8 cellular contexts compared by ENCODE assay signal in the genomic region with DNA sequence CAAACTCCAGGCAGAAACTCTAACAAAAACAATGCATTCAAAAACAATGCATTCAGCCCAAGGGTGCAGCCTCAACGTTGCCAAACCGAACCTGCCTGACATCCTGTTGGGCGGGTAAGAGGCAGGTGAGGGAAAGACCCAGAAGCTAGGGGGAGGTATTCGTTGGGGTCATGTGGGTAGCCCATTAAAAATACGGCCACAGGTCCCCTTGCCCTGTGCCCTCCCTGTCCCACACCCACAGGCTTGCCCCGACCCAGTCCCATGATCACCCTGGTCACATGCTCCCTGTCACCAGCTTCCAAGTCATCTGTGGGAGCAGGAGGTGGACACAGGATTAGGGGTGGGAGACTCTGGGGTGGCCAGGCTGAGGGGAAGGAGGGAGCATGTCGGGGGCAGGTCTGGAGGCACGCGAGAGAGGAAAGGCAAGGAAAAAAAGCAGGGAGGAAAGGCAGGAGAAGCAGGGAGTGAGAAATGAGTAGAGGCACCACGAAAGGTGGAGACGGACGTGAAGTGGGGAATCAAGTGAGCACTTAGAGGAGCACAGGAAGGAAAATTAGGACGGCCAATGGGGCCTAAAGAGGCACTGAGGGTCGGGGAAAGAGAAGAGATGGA. TPM values are rescaled to one million over a fixed set of nuclear protein-coding genes. Genes with fewer than 3 reads are reported as not detected.
DNase-seq lines count a peak whose midpoint lies in the region; ATAC-seq and TF ChIP-seq lines count a peak whose summit lies in the region.

No MANE protein-coding gene starts in this region.

- H3K4me3 Mint-ChIP-seq in Caco-2 (ENCODE audit: unreplicated experiment) (peak overlapping the region; percentile 97), neural crest cell (peak overlapping the region; percentile 95)
- peak overlapping the region; percentile 89 for H3K4me3 Mint-ChIP-seq in activated CD4-positive, alpha-beta T cell treated with anti-CD3 and anti-CD28 coated beads, Interleukin-2, amount 10 ng/mL, durations not matched to agents 7 days and 5 days

- CTCF ChIA-PET in Caco-2 (lab: Charles Lee): interaction anchor here (0.7 kb wide), 1 partner anchor 80 kb away, joined by 3 read pairs; no protein-coding TSS in a partner anchor
- CTCF ChIA-PET in activated CD4-positive, alpha-beta T cell treated with anti-CD3 and anti-CD28 coated beads, Interleukin-2, amount 10 ng/mL, durations not matched to agents 7 days and 5 days (lab: Charles Lee): interaction anchor here (1.1 to 1.6 kb wide), 2 partner anchors 9 to 10 kb away, joined by 3 to 7 read pairs; no protein-coding TSS in a partner anchor

- intact Hi-C loops in Caco-2 (cut with micrococcal nuclease; ENCODE audit: unreplicated experiment): loop anchor here (2.0 to 10.0 kb wide), 3 partner anchors 22 to 66 kb away; a partner anchor contains a TSS

- H3K27me3 Mint-ChIP-seq in Caco-2 (ENCODE audit: insufficient read depth, unreplicated experiment) (no peaks in the 10 kb centered on the region), neural crest cell (ENCODE audit: low read depth) (no peaks in the 10 kb centered on the region)
- H3K27me3 Mint-ChIP-seq in activated CD4-positive, alpha-beta T cell treated with anti-CD3 and anti-CD28 coated beads, Interleukin-2, amount 10 ng/mL, durations not matched to agents 7 days and 5 days: peaks cover 8% of the 10 kb centered on the region

- DNase-seq in Caco-2: peak; percentile 36 to 53
- DNase-seq in activated CD4-positive, alpha-beta T cell treated with anti-CD3 and anti-CD28 coated beads, Interleukin-2, amount 10 ng/mL, durations not matched to agents 7 days and 5 days: peak; percentile 53
- DNase-seq in neural crest cell (ENCODE audit: low read depth, low spot score): no peak
- DNase-seq in HuH-7.5 (ENCODE audit: low spot score): no peak
- no peak for DNase-seq in OCI-M2 (lab: John Stamatoyannopoulos, UW; ENCODE audit: unreplicated experiment)
- DNase-seq in GF-D8 (lab: John Stamatoyannopoulos, UW): no peak

- TF ChIP-seq CTCF in Caco-2 (IDR thresholded peaks at IDR 0.05; ENCODE audit: insufficient read depth in 1 of 2, low read depth in 1 of 2, low read length in 1 of 2, severe bottlenecking in 1 of 2, unreplicated experiment in 1 of 2): no peak
- no peak for TF ChIP-seq CTCF in neural crest cell (conservative IDR thresholded peaks at IDR 0.05)

- ATAC-seq in HG02763 (IDR thresholded peaks at IDR 0.05; ENCODE audit: unreplicated experiment): peak; percentile 34
- ATAC-seq in esophagus mucosa: peak; percentile 70

- H3K4me1 Mint-ChIP-seq in Caco-2 (ENCODE audit: low read depth, unreplicated experiment) (peaks cover 26% of the 10 kb centered on the region), neural crest cell (peaks cover 45% of the 10 kb centered on the region)
- H3K4me1 Mint-ChIP-seq in activated CD4-positive, alpha-beta T cell treated with anti-CD3 and anti-CD28 coated beads, Interleukin-2, amount 10 ng/mL, durations not matched to agents 7 days and 5 days: peaks cover 53% of the 10 kb centered on the region

- peak overlapping the region; percentile 99 for H3K27ac Mint-ChIP-seq in Caco-2 (ENCODE audit: unreplicated experiment)
- peak overlapping the region; percentile 97 for H3K27ac Mint-ChIP-seq in activated CD4-positive, alpha-beta T cell treated with anti-CD3 and anti-CD28 coated beads, Interleukin-2, amount 10 ng/mL, durations not matched to agents 7 days and 5 days
- H3K27ac Mint-ChIP-seq in neural crest cell (ENCODE audit: unreplicated experiment): peak overlapping the region; percentile 99

- no peaks in the 10 kb centered on the region for H3K9me3 Mint-ChIP-seq in Caco-2 (ENCODE audit: unreplicated experiment)
- H3K9me3 Mint-ChIP-seq in activated CD4-positive, alpha-beta T cell treated with anti-CD3 and anti-CD28 coated beads, Interleukin-2, amount 10 ng/mL, durations not matched to agents 7 days and 5 days: no peaks in the 10 kb centered on the region
- no peaks in the 10 kb centered on the region for H3K9me3 Mint-ChIP-seq in neural crest cell

- H3K36me3 Mint-ChIP-seq in Caco-2 (ENCODE audit: insufficient read depth, unreplicated experiment) (peaks cover 14% of the 10 kb centered on the region), neural crest cell (ENCODE audit: low read depth) (no peaks in the 10 kb centered on the region)
- peaks cover 1% of the 10 kb centered on the region for H3K36me3 Mint-ChIP-seq in activated CD4-positive, alpha-beta T cell treated with anti-CD3 and anti-CD28 coated beads, Interleukin-2, amount 10 ng/mL, durations not matched to agents 7 days and 5 days (ENCODE audit: low read depth)

- H3K27me3 ChIP-seq in Caco-2 (replicated peaks; ENCODE audit: control insufficient read depth, insufficient read depth, low read length): no peaks in the 10 kb centered on the region

- peak overlapping the region; percentile 55 for H3K4me3 ChIP-seq in Caco-2 (ENCODE audit: low read depth, low read length)

- POLR2A ChIA-PET in Caco-2 (lab: Charles Lee): interaction anchor here (0.8 kb wide), 1 partner anchor 21 kb away, joined by 5 read pairs; a partner anchor contains a TSS
- POLR2A ChIA-PET in activated CD4-positive, alpha-beta T cell treated with anti-CD3 and anti-CD28 coated beads, Interleukin-2, amount 10 ng/mL, durations not matched to agents 7 days and 5 days (lab: Charles Lee): no interaction called here

- H3K9me3 ChIP-seq in Caco-2: no peaks in the 10 kb centered on the region

- no peaks in the 10 kb centered on the region for H3K36me3 ChIP-seq in Caco-2 (ENCODE audit: control insufficient read depth, insufficient read depth, low read length)

- peaks cover 44% of the 10 kb centered on the region for H3K4me1 ChIP-seq in Caco-2

- BruUV-seq in Caco-2 (replicated peaks; lab: Mats Ljungman, UMichigan): TSS peak; percentile 58

RNA-seq across cellular contexts. Expression of a gene that starts 0.7 kb away (rescaled TPM):
- total RNA-seq in Caco-2 (2022) (18.7 and 19.2 TPM in 2 replicates), esophagus mucosa (12.8 TPM), neural crest cell (11.0 and 14.6 TPM in 2 replicates)
- total RNA-seq in activated CD4-positive, alpha-beta T cell treated with anti-CD3 and anti-CD28 coated beads, Interleukin-2, amount 10 ng/mL, durations not matched to agents 7 days and 5 days: 10 to 100 TPM; 65.0 to 72.0 TPM

RNA-seq across cellular contexts. Expression of a gene that starts 20.8 kb away (rescaled TPM):
- total RNA-seq in Caco-2 (2022) (6.8 and 9.0 TPM in 2 replicates), esophagus mucosa (35.6 TPM), neural crest cell (3.9 and 5.4 TPM in 2 replicates)
- total RNA-seq in activated CD4-positive, alpha-beta T cell treated with anti-CD3 and anti-CD28 coated beads, Interleukin-2, amount 10 ng/mL, durations not matched to agents 7 days and 5 days: 1 to 10 TPM; 4.7 to 5.0 TPM

Comparison
In these comparisons a context has a peak if more than half of its experiments do, and no peak if none do; other contexts are left out.
1. DNase-seq: peak in Caco-2 (2 of 2) and activated CD4-positive, alpha-beta T cell treated with anti-CD3 and anti-CD28 coated beads, Interleukin-2, amount 10 ng/mL, durations not matched to agents 7 days and 5 days (single experiment); none in neural crest cell (single experiment), HuH-7.5 (single experiment), OCI-M2 (single experiment) and GF-D8 (single experiment).
2. Peak in every context shown above with its lines, with median percentiles within 50 percentile points of each other: H3K27ac Mint-ChIP-seq and H3K4me3 Mint-ChIP-seq.